In the genomic region with DNA sequence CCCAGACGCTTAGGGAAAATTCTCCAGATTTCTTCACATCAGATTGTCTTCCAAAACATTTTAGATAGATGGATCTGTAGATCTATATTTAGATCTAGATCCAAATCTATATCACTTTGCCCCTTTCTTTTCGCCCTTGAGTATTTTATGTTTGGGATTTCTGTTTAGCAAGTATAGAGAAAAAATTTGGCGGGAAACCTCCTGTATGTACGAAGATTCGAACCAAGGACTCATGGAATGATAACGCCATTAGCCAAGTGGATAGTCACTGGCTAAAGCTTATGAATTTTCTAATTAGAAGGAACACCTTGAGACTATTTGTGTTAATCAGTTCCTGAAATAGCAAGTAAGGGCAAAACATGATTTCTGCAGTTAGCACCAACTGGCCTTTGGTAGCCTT, we compare ENCODE assay signal across 9 cellular contexts. TPM values are rescaled to one million over a fixed set of nuclear protein-coding genes. Genes with fewer than 3 reads are reported as not detected.
A peak's percentile ranks its signal among the peaks of the same experiment; 100 is the strongest.
DNase-seq lines count a peak whose midpoint lies in the region; ATAC-seq and TF ChIP-seq lines count a peak whose summit lies in the region.
"Had no signal": no experiment of that assay in that cellular context is flagged by ENCODE, and none has a peak within 500 bp of the region (broad histone marks: within the 10 kb centered on the region; RNA-seq: fewer than 3 reads in every experiment).

No MANE protein-coding gene starts in this region.

- H3F3A ChIP-seq in Loucy (ENCODE audit: low read depth), result no peaks in the 10 kb centered on the region
- H3F3A ChIP-seq in neural cell (ENCODE audit: insufficient read depth, low read length, poor library complexity, severe bottlenecking), result peaks cover 5% of the 10 kb centered on the region

- no peaks in the 10 kb centered on the region for H3K27me3 Mint-ChIP-seq in CD8-positive, alpha-beta T cell (ENCODE audit: low read depth)
- H3K27me3 Mint-ChIP-seq in dendritic cell treated with granulocyte-macrophage colony-stimulating factor and Interleukin-4, amounts not matched to agents 40 ng/mL and 50 ng/mL, for 4 days, result no peaks in the 10 kb centered on the region

- no peak for TF ChIP-seq CTCF in CD8-positive, alpha-beta T cell (IDR thresholded peaks at IDR 0.05)
- TF ChIP-seq CTCF in Loucy (conservative IDR thresholded peaks at IDR 0.05; ENCODE audit: low read length) (no peak), neural cell (IDR thresholded peaks at IDR 0.05; ENCODE audit: poor library complexity, severe bottlenecking) (no peak)

- H3K4me2 ChIP-seq in Loucy (ENCODE audit: low read depth, low read length, poor library complexity, severe bottlenecking) (peak overlapping the region; percentile 87), neural cell (ENCODE audit: low read length) (peak overlapping the region; percentile 71)

- peak overlapping the region; percentile 95 for H3K27ac Mint-ChIP-seq in CD8-positive, alpha-beta T cell
- peak overlapping the region; percentile 97 for H3K27ac Mint-ChIP-seq in dendritic cell treated with granulocyte-macrophage colony-stimulating factor and Interleukin-4, amounts not matched to agents 40 ng/mL and 50 ng/mL, for 4 days

- H3K4me3 ChIP-seq in CD8-positive, alpha-beta T cell (ENCODE audit: low read depth, low read length), result no peak overlapping the region
- peak overlapping the region; percentile 90 for H3K4me3 ChIP-seq in Loucy (ENCODE audit: low read length, poor library complexity, severe bottlenecking)
- H3K4me3 ChIP-seq in neural cell (ENCODE audit: low read length), result peak overlapping the region; percentile 82

- intact Hi-C loops in CD8-positive, alpha-beta T cell (cut with DNase I, micrococcal nuclease), result loop anchor here (1.0 to 5.0 kb wide), 9 partner anchors 45 to 1580 kb away; a partner anchor contains a TSS
- intact Hi-C loops in dendritic cell treated with granulocyte-macrophage colony-stimulating factor and Interleukin-4, amounts not matched to agents 40 ng/mL and 50 ng/mL, for 4 days (cut with micrococcal nuclease), result loop anchor here (1.0 to 10.0 kb wide), 2 partner anchors 64 to 153 kb away; no protein-coding TSS in a partner anchor

- H3K9me3 ChIP-seq in CD8-positive, alpha-beta T cell (ENCODE audit: low read length), result no peaks in the 10 kb centered on the region
- no peaks in the 10 kb centered on the region for H3K9me3 ChIP-seq in Loucy (ENCODE audit: insufficient read depth, low read depth, low read length)
- no peaks in the 10 kb centered on the region for H3K9me3 ChIP-seq in neural cell (ENCODE audit: low read length)

- peak overlapping the region; percentile 91 for H3K9ac ChIP-seq in Loucy (ENCODE audit: low read depth, low read length, poor library complexity, severe bottlenecking)
- peak overlapping the region; percentile 71 for H3K9ac ChIP-seq in neural cell (ENCODE audit: low read length)

- DNase-seq in CD8-positive, alpha-beta T cell, result no peak
- no peak for DNase-seq in GM19240 (ENCODE audit: insufficient read length, low spot score)
- DNase-seq in stimulated activated CD4-positive, alpha-beta T cell treated with anti-CD3 and anti-CD28 coated beads, Interleukin-15, amount 100 ng/mL, for 24 hours, result no peak

- CTCF ChIA-PET in CD8-positive, alpha-beta T cell (lab: Charles Lee), result no interaction called here

- H3K9me3 Mint-ChIP-seq in CD8-positive, alpha-beta T cell, result no peaks in the 10 kb centered on the region
- H3K9me3 Mint-ChIP-seq in dendritic cell treated with granulocyte-macrophage colony-stimulating factor and Interleukin-4, amounts not matched to agents 40 ng/mL and 50 ng/mL, for 4 days, result no peaks in the 10 kb centered on the region

- peak overlapping the region; percentile 93 for H3K4me3 Mint-ChIP-seq in CD8-positive, alpha-beta T cell
- peak overlapping the region; percentile 81 for H3K4me3 Mint-ChIP-seq in dendritic cell treated with granulocyte-macrophage colony-stimulating factor and Interleukin-4, amounts not matched to agents 40 ng/mL and 50 ng/mL, for 4 days

- H2AFZ ChIP-seq in Loucy (ENCODE audit: low read length) (peak overlapping the region; percentile 85; the same call in 1 of the 2 replicates), neural cell (ENCODE audit: low read depth, low read length) (no peak overlapping the region)

- POLR2A ChIA-PET in CD8-positive, alpha-beta T cell (lab: Charles Lee), result interaction anchor here (2.2 kb wide), 1 partner anchor 294 kb away, joined by 7 read pairs; a partner anchor contains a TSS

- peak overlapping the region; percentile 91 for H3K27ac ChIP-seq in CD8-positive, alpha-beta T cell (ENCODE audit: low read depth, low read length)
- peak overlapping the region; percentile 83 for H3K27ac ChIP-seq in neural cell (ENCODE audit: low read length)

- no peak for TF ChIP-seq EP300 in neural cell (conservative IDR thresholded peaks at IDR 0.05; ENCODE audit: poor library complexity, severe bottlenecking)

- H3K79me2 ChIP-seq in Loucy (ENCODE audit: insufficient read depth, low read length) (peaks cover 14% of the 10 kb centered on the region), neural cell (replicated peaks; ENCODE audit: insufficient read depth, low read length) (peaks cover 5% of the 10 kb centered on the region)

- ATAC-seq in CD8-positive, alpha-beta T cell, result no peak
- ATAC-seq in GM21423 (IDR thresholded peaks at IDR 0.05; ENCODE audit: unreplicated experiment) (no peak), GM19395 (IDR thresholded peaks at IDR 0.05; ENCODE audit: unreplicated experiment) (no peak)

- H3K4me1 Mint-ChIP-seq in CD8-positive, alpha-beta T cell (ENCODE audit: low read depth), result peaks cover 35% of the 10 kb centered on the region
- peaks cover 21% of the 10 kb centered on the region for H3K4me1 Mint-ChIP-seq in dendritic cell treated with granulocyte-macrophage colony-stimulating factor and Interleukin-4, amounts not matched to agents 40 ng/mL and 50 ng/mL, for 4 days (ENCODE audit: low read depth)

- TF ChIP-seq RAD21 in neural cell (conservative IDR thresholded peaks at IDR 0.05), result no peak

- H4K20me1 ChIP-seq in Loucy (ENCODE audit: insufficient read depth, low read length, poor library complexity, severe bottlenecking) (no peaks in the 10 kb centered on the region), neural cell (ENCODE audit: insufficient read depth) (no peaks in the 10 kb centered on the region)

- H3K4me1 ChIP-seq in CD8-positive, alpha-beta T cell (ENCODE audit: insufficient read depth, low read length), result peaks cover 18% of the 10 kb centered on the region
- peaks cover 18% of the 10 kb centered on the region for H3K4me1 ChIP-seq in Loucy (ENCODE audit: insufficient read depth, low read length, poor library complexity, severe bottlenecking)

- no peaks in the 10 kb centered on the region for H3K36me3 ChIP-seq in CD8-positive, alpha-beta T cell (ENCODE audit: insufficient read depth, low read length)
- H3K36me3 ChIP-seq in Loucy (ENCODE audit: insufficient read depth, low read length) (no peaks in the 10 kb centered on the region), neural cell (ENCODE audit: insufficient read depth, low read length) (no peaks in the 10 kb centered on the region)

- peaks cover 11% of the 10 kb centered on the region for H3K36me3 Mint-ChIP-seq in CD8-positive, alpha-beta T cell
- peaks cover 6% of the 10 kb centered on the region for H3K36me3 Mint-ChIP-seq in dendritic cell treated with granulocyte-macrophage colony-stimulating factor and Interleukin-4, amounts not matched to agents 40 ng/mL and 50 ng/mL, for 4 days (ENCODE audit: low read depth)

- H3K9me2 ChIP-seq in Loucy (replicated peaks; ENCODE audit: low read depth, low read length), result no peaks in the 10 kb centered on the region
- no peaks in the 10 kb centered on the region for H3K9me2 ChIP-seq in neural cell (ENCODE audit: insufficient read depth, low read length)

- H3K27me3 ChIP-seq in CD8-positive, alpha-beta T cell (ENCODE audit: insufficient read depth, low read length), result no peaks in the 10 kb centered on the region
- H3K27me3 ChIP-seq in Loucy (ENCODE audit: insufficient read depth, low read length, poor library complexity, severe bottlenecking), result no peaks in the 10 kb centered on the region
- no peaks in the 10 kb centered on the region for H3K27me3 ChIP-seq in neural cell (ENCODE audit: insufficient read depth, low read depth, low read length)

TF ChIP-seq in neural cell, 6 proteins besides CTCF, POLR2A, EP300 and RAD21:
- TF ChIP-seq MXI1 (conservative IDR thresholded peaks at IDR 0.05; ENCODE audit: poor library complexity, severe bottlenecking) (no peak), EZH2 (IDR thresholded peaks at IDR 0.05; ENCODE audit: borderline replicate concordance, insufficient read depth, low read length, poor library complexity, severe bottlenecking) (no peak), SMC3 (conservative IDR thresholded peaks at IDR 0.05; ENCODE audit: poor library complexity) (no peak), TAF1 (IDR thresholded peaks at IDR 0.05; ENCODE audit: low read depth) (no peak), POLR2AphosphoS5 (IDR thresholded peaks at IDR 0.05) (no peak)
- TF ChIP-seq, protein P1, sequence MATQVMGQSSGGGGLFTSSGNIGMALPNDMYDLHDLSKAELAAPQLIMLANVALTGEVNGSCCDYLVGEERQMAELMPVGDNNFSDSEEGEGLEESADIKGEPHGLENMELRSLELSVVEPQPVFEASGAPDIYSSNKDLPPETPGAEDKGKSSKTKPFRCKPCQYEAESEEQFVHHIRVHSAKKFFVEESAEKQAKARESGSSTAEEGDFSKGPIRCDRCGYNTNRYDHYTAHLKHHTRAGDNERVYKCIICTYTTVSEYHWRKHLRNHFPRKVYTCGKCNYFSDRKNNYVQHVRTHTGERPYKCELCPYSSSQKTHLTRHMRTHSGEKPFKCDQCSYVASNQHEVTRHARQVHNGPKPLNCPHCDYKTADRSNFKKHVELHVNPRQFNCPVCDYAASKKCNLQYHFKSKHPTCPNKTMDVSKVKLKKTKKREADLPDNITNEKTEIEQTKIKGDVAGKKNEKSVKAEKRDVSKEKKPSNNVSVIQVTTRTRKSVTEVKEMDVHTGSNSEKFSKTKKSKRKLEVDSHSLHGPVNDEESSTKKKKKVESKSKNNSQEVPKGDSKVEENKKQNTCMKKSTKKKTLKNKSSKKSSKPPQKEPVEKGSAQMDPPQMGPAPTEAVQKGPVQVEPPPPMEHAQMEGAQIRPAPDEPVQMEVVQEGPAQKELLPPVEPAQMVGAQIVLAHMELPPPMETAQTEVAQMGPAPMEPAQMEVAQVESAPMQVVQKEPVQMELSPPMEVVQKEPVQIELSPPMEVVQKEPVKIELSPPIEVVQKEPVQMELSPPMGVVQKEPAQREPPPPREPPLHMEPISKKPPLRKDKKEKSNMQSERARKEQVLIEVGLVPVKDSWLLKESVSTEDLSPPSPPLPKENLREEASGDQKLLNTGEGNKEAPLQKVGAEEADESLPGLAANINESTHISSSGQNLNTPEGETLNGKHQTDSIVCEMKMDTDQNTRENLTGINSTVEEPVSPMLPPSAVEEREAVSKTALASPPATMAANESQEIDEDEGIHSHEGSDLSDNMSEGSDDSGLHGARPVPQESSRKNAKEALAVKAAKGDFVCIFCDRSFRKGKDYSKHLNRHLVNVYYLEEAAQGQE (IDR thresholded peaks at IDR 0.05; ENCODE audit: borderline replicate concordance), result no peak

RNA-seq across cellular contexts. Expression of a gene that starts 1.2 kb away (rescaled TPM):
- total RNA-seq in CD8-positive, alpha-beta T cell, result under 1 TPM; 0.53 to 0.71 TPM
- polyA plus RNA-seq in neural cell, result 2.8 and 5.1 TPM in 2 replicates
- 9.6 and 11.2 TPM in 2 replicates for polyA minus RNA-seq in neural cell

RNA-seq across cellular contexts. Expression of a gene that starts 1.7 kb away (rescaled TPM):
- not detected for total RNA-seq in CD8-positive, alpha-beta T cell
- polyA plus RNA-seq in neural cell, result 1.5 and 2.6 TPM in 2 replicates
- polyA minus RNA-seq in neural cell, result 2.2 and 5.0 TPM in 2 replicates
- total RNA-seq: myocyte had no signal
